Comparison of ENCODE assay signal across 7 cellular contexts in genomic region chr19:30605333-30605732, GRCh38.
"Had no signal": no experiment of that assay in that cellular context is flagged by ENCODE, and none has a peak within 500 bp of the region (broad histone marks: within the 10 kb centered on the region; RNA-seq: fewer than 3 reads in every experiment).

No MANE protein-coding gene starts in this region.

- FAIRE-seq: GM12878, GM12891, GM12892, GM18507, GM19239 had no signal

- DNase-seq: GDM1, GF-D8 had no signal

- ATAC-seq: GM12878 had no signal

- H3K4me3 ChIP-seq: GM12878 had no signal
